Comparison of ENCODE assay signal across 9 cellular contexts in genomic region chrX:25968920-25969319, GRCh38.
DNase-seq lines count a peak whose midpoint lies in the region; ATAC-seq and TF ChIP-seq lines count a peak whose summit lies in the region.
"Had no signal": no experiment of that assay in that cellular context is flagged by ENCODE, and none has a peak within 500 bp of the region (broad histone marks: within the 10 kb centered on the region; RNA-seq: fewer than 3 reads in every experiment).

No MANE protein-coding gene starts in this region.

- ATAC-seq in right cardiac atrium: no peak

- H3K27ac ChIP-seq in cardiac muscle cell (no peak overlapping the region), right cardiac atrium (ENCODE audit: low read length) (no peak overlapping the region), brain microvascular endothelial cell (no peak overlapping the region), prostate gland (no peak overlapping the region)

- no peak overlapping the region for H3K4me3 ChIP-seq in cardiac muscle cell
- no peak overlapping the region for H3K4me3 ChIP-seq in right cardiac atrium (ENCODE audit: low read length)
- H3K4me3 ChIP-seq in brain microvascular endothelial cell (ENCODE audit: low read depth, low read length): no peak overlapping the region
- no peak overlapping the region for H3K4me3 ChIP-seq in prostate gland

- no peaks in the 10 kb centered on the region for H3K9me3 ChIP-seq in cardiac muscle cell (ENCODE audit: low read depth)
- H3K9me3 ChIP-seq in right cardiac atrium (ENCODE audit: control insufficient read depth, low read length): no peaks in the 10 kb centered on the region
- no peaks in the 10 kb centered on the region for H3K9me3 ChIP-seq in prostate gland

- no peaks in the 10 kb centered on the region for H3K4me1 ChIP-seq in cardiac muscle cell (ENCODE audit: low read depth)
- no peaks in the 10 kb centered on the region for H3K4me1 ChIP-seq in right cardiac atrium (ENCODE audit: control insufficient read depth, insufficient read depth, low read length)
- no peaks in the 10 kb centered on the region for H3K4me1 ChIP-seq in prostate gland (replicated peaks)

- TF ChIP-seq CTCF in cardiac muscle cell (IDR thresholded peaks at IDR 0.05; ENCODE audit: low read depth, low read length) (peak; percentile 66), brain microvascular endothelial cell (IDR thresholded peaks at IDR 0.05; ENCODE audit: low read depth, low read length, missing control alignments) (peak; percentile 63), prostate gland (IDR thresholded peaks at IDR 0.05) (peak in 2 of 4 experiments; percentile 8 to 16)

- in situ Hi-C loops in brain microvascular endothelial cell (cut with HindIII; ENCODE audit: low pct_ligation_motif_present, low sequenced_read_pairs): no loop called here

- intact Hi-C loops in right cardiac atrium (cut with DNase I) (no loop called here), prostate gland (cut with DNase I) (no loop called here)

- no peak for TF ChIP-seq POLR2A in prostate gland (IDR thresholded peaks at IDR 0.05)

- no peaks in the 10 kb centered on the region for H3K27me3 ChIP-seq in cardiac muscle cell
- H3K27me3 ChIP-seq in right cardiac atrium (ENCODE audit: control insufficient read depth, insufficient read depth): no peaks in the 10 kb centered on the region
- H3K27me3 ChIP-seq in brain microvascular endothelial cell (replicated peaks): no peaks in the 10 kb centered on the region
- H3K27me3 ChIP-seq in prostate gland (replicated peaks; ENCODE audit: insufficient read depth): no peaks in the 10 kb centered on the region

- WGBS in right cardiac atrium: 48% methylated on average over 12 of the region's 12 CpGs
- 53% methylated on average over 10 of the region's 12 CpGs for WGBS in prostate gland

- DNase-seq in cardiac muscle cell (ENCODE audit: low read depth in 1 of 2, low spot score in 1 of 2) (peak; percentile 34 to 64), right cardiac atrium (no peak), NCI-H1048 (lab: John Stamatoyannopoulos, UW) (peak; percentile 20), brain microvascular endothelial cell (no peak), retina (peak; percentile 9), NCI-H526 treated with DMSO at 0.1 percent for 48 hours (lab: John Stamatoyannopoulos, UW) (no peak), CD1c-positive myeloid dendritic cell (ENCODE audit: extremely low spot score) (no peak), prostate gland (ENCODE audit: low spot score) (no peak)
- DNase-seq: activated CD4-positive, alpha-beta T cell treated with anti-CD3 and anti-CD28 coated beads, Interleukin-2, amount 10 ng/mL, durations not matched to agents 7 days and 5 days had no signal

- H3K36me3 ChIP-seq in cardiac muscle cell (no peaks in the 10 kb centered on the region), brain microvascular endothelial cell (replicated peaks) (no peaks in the 10 kb centered on the region), prostate gland (no peaks in the 10 kb centered on the region)

Comparison
In these comparisons a context has a peak if more than half of its experiments do, and no peak if none do; other contexts are left out.
1. DNase-seq: peak in cardiac muscle cell (2 of 2), NCI-H1048 (single experiment) and retina (single experiment); none in right cardiac atrium (0 of 3), brain microvascular endothelial cell (single experiment), NCI-H526 treated with DMSO at 0.1 percent for 48 hours (single experiment), CD1c-positive myeloid dendritic cell (single experiment) and prostate gland (single experiment).